In genomic region chr12:113479578-113480335, GRCh38 we compare ENCODE assay signal across 1 cellular context.
TF ChIP-seq lines count a peak whose summit lies in the region.

No MANE protein-coding gene starts in this region.

TF ChIP-seq in HepG2, 621 proteins besides CTCF, POLR2A, EP300 and RAD21 (continued from another document and continues in another):
- TF ChIP-seq, protein P1, sequence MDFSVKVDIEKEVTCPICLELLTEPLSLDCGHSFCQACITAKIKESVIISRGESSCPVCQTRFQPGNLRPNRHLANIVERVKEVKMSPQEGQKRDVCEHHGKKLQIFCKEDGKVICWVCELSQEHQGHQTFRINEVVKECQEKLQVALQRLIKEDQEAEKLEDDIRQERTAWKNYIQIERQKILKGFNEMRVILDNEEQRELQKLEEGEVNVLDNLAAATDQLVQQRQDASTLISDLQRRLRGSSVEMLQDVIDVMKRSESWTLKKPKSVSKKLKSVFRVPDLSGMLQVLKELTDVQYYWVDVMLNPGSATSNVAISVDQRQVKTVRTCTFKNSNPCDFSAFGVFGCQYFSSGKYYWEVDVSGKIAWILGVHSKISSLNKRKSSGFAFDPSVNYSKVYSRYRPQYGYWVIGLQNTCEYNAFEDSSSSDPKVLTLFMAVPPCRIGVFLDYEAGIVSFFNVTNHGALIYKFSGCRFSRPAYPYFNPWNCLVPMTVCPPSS (IDR thresholded peaks at IDR 0.05), result no peak
- TF ChIP-seq IRF2 (CRISPR knock-in tag; IDR thresholded peaks at IDR 0.05), result peak; percentile 34; the same call in 1 of the 2 replicates
- TF ChIP-seq SMAD3 (CRISPR knock-in tag; IDR thresholded peaks at IDR 0.05), result peak; percentile 75; the same call in 1 of the 2 replicates
- TF ChIP-seq KLF12 (CRISPR knock-in tag; IDR thresholded peaks at IDR 0.05; ENCODE audit: borderline replicate concordance), result 0 out of 2 replicates have a peak, but pooled peaks have one; percentile 64
- TF ChIP-seq HBP1 (CRISPR knock-in tag; IDR thresholded peaks at IDR 0.05; ENCODE audit: low read depth), result no peak
- TF ChIP-seq FOXO1 (CRISPR knock-in tag; IDR thresholded peaks at IDR 0.05), result 0 out of 2 replicates have a peak, but pooled peaks have one; percentile 39
- no peak for TF ChIP-seq ZNF619 (CRISPR knock-in tag; IDR thresholded peaks at IDR 0.05)
- 0 out of 2 replicates have a peak, but pooled peaks have one; percentile 47 for TF ChIP-seq ZNF484 (CRISPR knock-in tag; IDR thresholded peaks at IDR 0.05; ENCODE audit: borderline replicate concordance, low read depth)
- TF ChIP-seq, protein P2, sequence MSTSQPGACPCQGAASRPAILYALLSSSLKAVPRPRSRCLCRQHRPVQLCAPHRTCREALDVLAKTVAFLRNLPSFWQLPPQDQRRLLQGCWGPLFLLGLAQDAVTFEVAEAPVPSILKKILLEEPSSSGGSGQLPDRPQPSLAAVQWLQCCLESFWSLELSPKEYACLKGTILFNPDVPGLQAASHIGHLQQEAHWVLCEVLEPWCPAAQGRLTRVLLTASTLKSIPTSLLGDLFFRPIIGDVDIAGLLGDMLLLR (CRISPR knock-in tag; IDR thresholded peaks at IDR 0.05), result 0 out of 2 replicates have a peak, but pooled peaks have one; percentile 66
- TF ChIP-seq NAIF1 (CRISPR knock-in tag; IDR thresholded peaks at IDR 0.05; ENCODE audit: borderline replicate concordance), result no peak
- no peak for TF ChIP-seq ARNTL (CRISPR knock-in tag; IDR thresholded peaks at IDR 0.05)
- 0 out of 2 replicates have a peak, but pooled peaks have one; percentile 37 for TF ChIP-seq GPN1 (CRISPR knock-in tag; IDR thresholded peaks at IDR 0.05; ENCODE audit: borderline replicate concordance)
- TF ChIP-seq, protein P3, sequence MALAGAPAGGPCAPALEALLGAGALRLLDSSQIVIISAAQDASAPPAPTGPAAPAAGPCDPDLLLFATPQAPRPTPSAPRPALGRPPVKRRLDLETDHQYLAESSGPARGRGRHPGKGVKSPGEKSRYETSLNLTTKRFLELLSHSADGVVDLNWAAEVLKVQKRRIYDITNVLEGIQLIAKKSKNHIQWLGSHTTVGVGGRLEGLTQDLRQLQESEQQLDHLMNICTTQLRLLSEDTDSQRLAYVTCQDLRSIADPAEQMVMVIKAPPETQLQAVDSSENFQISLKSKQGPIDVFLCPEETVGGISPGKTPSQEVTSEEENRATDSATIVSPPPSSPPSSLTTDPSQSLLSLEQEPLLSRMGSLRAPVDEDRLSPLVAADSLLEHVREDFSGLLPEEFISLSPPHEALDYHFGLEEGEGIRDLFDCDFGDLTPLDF (CRISPR knock-in tag; IDR thresholded peaks at IDR 0.05), result peak; percentile 46; the same call in 1 of the 2 replicates
- peak; percentile 91; the same call in 1 of the 2 replicates for TF ChIP-seq NFKB2 (CRISPR knock-in tag; IDR thresholded peaks at IDR 0.05; ENCODE audit: borderline replicate concordance)
- peak; percentile 65; the same call in 1 of the 2 replicates for TF ChIP-seq BORCS8-MEF2B (CRISPR knock-in tag; IDR thresholded peaks at IDR 0.05)
- peak; percentile 51; the same call in 1 of the 2 replicates for TF ChIP-seq ZNF12 (CRISPR knock-in tag; IDR thresholded peaks at IDR 0.05)
- peak; percentile 40; the same call in 1 of the 2 replicates for TF ChIP-seq MTERF4 (CRISPR knock-in tag; IDR thresholded peaks at IDR 0.05)
- TF ChIP-seq HIVEP1 (CRISPR knock-in tag; IDR thresholded peaks at IDR 0.05), result no peak
- TF ChIP-seq PAX8 (CRISPR knock-in tag; IDR thresholded peaks at IDR 0.05; ENCODE audit: borderline replicate concordance), result no peak
- peak; percentile 84; the same call in 1 of the 2 replicates for TF ChIP-seq ZNF367 (CRISPR knock-in tag; IDR thresholded peaks at IDR 0.05; ENCODE audit: borderline replicate concordance)
- peak; percentile 73; the same call in 1 of the 2 replicates for TF ChIP-seq ZNF792 (CRISPR knock-in tag; IDR thresholded peaks at IDR 0.05)
- TF ChIP-seq GFI1 (CRISPR knock-in tag; IDR thresholded peaks at IDR 0.05; ENCODE audit: borderline replicate concordance), result peak; percentile 47; the same call in 1 of the 2 replicates
- TF ChIP-seq ZBTB25 (CRISPR knock-in tag; IDR thresholded peaks at IDR 0.05), result 0 out of 2 replicates have a peak, but pooled peaks have one; percentile 46
- TF ChIP-seq, protein P4, sequence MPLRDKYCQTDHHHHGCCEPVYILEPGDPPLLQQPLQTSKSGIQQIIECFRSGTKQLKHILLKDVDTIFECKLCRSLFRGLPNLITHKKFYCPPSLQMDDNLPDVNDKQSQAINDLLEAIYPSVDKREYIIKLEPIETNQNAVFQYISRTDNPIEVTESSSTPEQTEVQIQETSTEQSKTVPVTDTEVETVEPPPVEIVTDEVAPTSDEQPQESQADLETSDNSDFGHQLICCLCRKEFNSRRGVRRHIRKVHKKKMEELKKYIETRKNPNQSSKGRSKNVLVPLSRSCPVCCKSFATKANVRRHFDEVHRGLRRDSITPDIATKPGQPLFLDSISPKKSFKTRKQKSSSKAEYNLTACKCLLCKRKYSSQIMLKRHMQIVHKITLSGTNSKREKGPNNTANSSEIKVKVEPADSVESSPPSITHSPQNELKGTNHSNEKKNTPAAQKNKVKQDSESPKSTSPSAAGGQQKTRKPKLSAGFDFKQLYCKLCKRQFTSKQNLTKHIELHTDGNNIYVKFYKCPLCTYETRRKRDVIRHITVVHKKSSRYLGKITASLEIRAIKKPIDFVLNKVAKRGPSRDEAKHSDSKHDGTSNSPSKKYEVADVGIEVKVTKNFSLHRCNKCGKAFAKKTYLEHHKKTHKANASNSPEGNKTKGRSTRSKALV (CRISPR knock-in tag; IDR thresholded peaks at IDR 0.05), result peak; percentile 75; the same call in 1 of the 2 replicates
- TF ChIP-seq ZNF142 (CRISPR knock-in tag; IDR thresholded peaks at IDR 0.05), result peak; percentile 44; the same call in 1 of the 2 replicates
- peak; percentile 37; the same call in 1 of the 2 replicates for TF ChIP-seq ELF3 (CRISPR knock-in tag; IDR thresholded peaks at IDR 0.05)
- 0 out of 2 replicates have a peak, but pooled peaks have one; percentile 26 for TF ChIP-seq ZBED4 (CRISPR knock-in tag; IDR thresholded peaks at IDR 0.05; ENCODE audit: borderline replicate concordance)
- 0 out of 2 replicates have a peak, but pooled peaks have one; percentile 40 for TF ChIP-seq ZNF547 (CRISPR knock-in tag; IDR thresholded peaks at IDR 0.05)
- no peak for TF ChIP-seq SOX13 (IDR thresholded peaks at IDR 0.05)
- 0 out of 4 replicates have a peak, but pooled peaks of 1 of the 2 experiments have one; percentile 31 for TF ChIP-seq SOX13 (CRISPR knock-in tag; conservative IDR thresholded peaks at IDR 0.05 in 1 of 2, IDR thresholded peaks at IDR 0.05 in 1 of 2)
- no peak for TF ChIP-seq FOXA3 (CRISPR knock-in tag; IDR thresholded peaks at IDR 0.05)
- peak; percentile 94; the same call in 1 of the 2 replicates for TF ChIP-seq EHMT2 (IDR thresholded peaks at IDR 0.05; ENCODE audit: borderline replicate concordance, low read depth, low read length)
- TF ChIP-seq KMT2B (CRISPR knock-in tag; IDR thresholded peaks at IDR 0.05), result peak; percentile 39; the same call in 1 of the 2 replicates
